10 cellular contexts compared by ENCODE assay signal in genomic region chr10:48885376-48885775, GRCh38. TPM values are rescaled to one million over a fixed set of nuclear protein-coding genes. Genes with fewer than 3 reads are reported as not detected.
DNase-seq lines count a peak whose midpoint lies in the region; ATAC-seq and TF ChIP-seq lines count a peak whose summit lies in the region.
"Had no signal": no experiment of that assay in that cellular context is flagged by ENCODE, and none has a peak within 500 bp of the region (broad histone marks: within the 10 kb centered on the region; RNA-seq: fewer than 3 reads in every experiment).

No MANE protein-coding gene starts in this region.

- no peak overlapping the region for H2AFZ ChIP-seq in DND-41 (ENCODE audit: low read depth, low read length)

- intact Hi-C loops in lower lobe of right lung (cut with DNase I): no loop called here

- H3K4me2 ChIP-seq in DND-41 (ENCODE audit: insufficient read depth, low read length): no peak overlapping the region

- DNase-seq in DND-41 (peak; percentile 26), T47D (ENCODE audit: low read depth in 1 of 2, low spot score in 1 of 2) (peak; percentile 57 to 59), lower lobe of right lung (no peak), NCI-H1048 (lab: John Stamatoyannopoulos, UW) (no peak), COR-L47 (lab: John Stamatoyannopoulos, UW) (no peak)
- peak; percentile 33 for DNase-seq in Jurkat, Clone E6-1 (ENCODE audit: low read depth, low spot score)
- DNase-seq: NCI-H524 treated with DMSO at 0.1 percent for 48 hours had no signal

- no peak overlapping the region for H3K27ac ChIP-seq in DND-41 (ENCODE audit: low read length)
- no peak overlapping the region for H3K27ac ChIP-seq in lower lobe of right lung

- H3K79me2 ChIP-seq in DND-41 (ENCODE audit: insufficient read depth, low read length): no peaks in the 10 kb centered on the region

- H4K20me1 ChIP-seq in DND-41 (ENCODE audit: insufficient read depth, low read length): no peaks in the 10 kb centered on the region

- peak; percentile 59 for TF ChIP-seq CTCF in DND-41 (IDR thresholded peaks at IDR 0.05; ENCODE audit: borderline replicate concordance, extremely low read depth, low read length, poor library complexity, severe bottlenecking)
- peak; percentile 23 for TF ChIP-seq CTCF in lower lobe of right lung (IDR thresholded peaks at IDR 0.05)

- no peaks in the 10 kb centered on the region for H3K36me3 ChIP-seq in DND-41 (ENCODE audit: insufficient read depth, low read length)
- no peaks in the 10 kb centered on the region for H3K36me3 ChIP-seq in lower lobe of right lung

- H3K27me3 ChIP-seq in DND-41 (ENCODE audit: insufficient read depth, low read length, poor library complexity): no peaks in the 10 kb centered on the region
- no peaks in the 10 kb centered on the region for H3K27me3 ChIP-seq in lower lobe of right lung (ENCODE audit: low read depth)

- no peaks in the 10 kb centered on the region for H3K9me3 ChIP-seq in DND-41 (ENCODE audit: insufficient read depth, low read length, severe bottlenecking)
- no peaks in the 10 kb centered on the region for H3K9me3 ChIP-seq in lower lobe of right lung

- H3K4me1 ChIP-seq in DND-41 (ENCODE audit: insufficient read depth, low read length) (no peaks in the 10 kb centered on the region), lower lobe of right lung (no peaks in the 10 kb centered on the region)

- no peak overlapping the region for H3K4me3 ChIP-seq in DND-41 (ENCODE audit: low read depth in 1 of 2, low read length in 2 of 2)
- no peak overlapping the region for H3K4me3 ChIP-seq in Jurkat, Clone E6-1 (ENCODE audit: low read length)
- H3K4me3 ChIP-seq in lower lobe of right lung: no peak overlapping the region

- in situ Hi-C loops in T47D (cut with HindIII; ENCODE audit: low pct_unique_long_range_greater_than_20kb, low sequenced_read_pairs): no loop called here

- H3K9ac ChIP-seq in DND-41 (ENCODE audit: low read depth, low read length): no peak overlapping the region

- ATAC-seq in DND-41 (ENCODE audit: insufficient read depth, low read depth) (no peak), lower lobe of right lung (no peak), HG03354 (IDR thresholded peaks at IDR 0.05; ENCODE audit: poor library complexity, severe bottlenecking, unreplicated experiment) (no peak), GM19324 (IDR thresholded peaks at IDR 0.05; ENCODE audit: low FRiP score, unreplicated experiment) (no peak)

RNA-seq across cellular contexts. Expression of gene LRRC18, which starts 54.3 kb away (rescaled TPM):
- 1.6 TPM for polyA plus RNA-seq in Jurkat, Clone E6-1 (2012; ENCODE audit: insufficient read depth, insufficient read length)
- total RNA-seq in lower lobe of right lung: 3.3 TPM
- total RNA-seq: subcutaneous adipose tissue had no signal

Comparison
In these comparisons a context has a peak if more than half of its experiments do, and no peak if none do; other contexts are left out.
1. DNase-seq: peak in DND-41 (single experiment), Jurkat, Clone E6-1 (single experiment) and T47D (2 of 2); none in lower lobe of right lung (single experiment), NCI-H1048 (single experiment) and COR-L47 (single experiment).